Comparison of ENCODE assay signal across 29 cellular contexts in the genomic region with DNA sequence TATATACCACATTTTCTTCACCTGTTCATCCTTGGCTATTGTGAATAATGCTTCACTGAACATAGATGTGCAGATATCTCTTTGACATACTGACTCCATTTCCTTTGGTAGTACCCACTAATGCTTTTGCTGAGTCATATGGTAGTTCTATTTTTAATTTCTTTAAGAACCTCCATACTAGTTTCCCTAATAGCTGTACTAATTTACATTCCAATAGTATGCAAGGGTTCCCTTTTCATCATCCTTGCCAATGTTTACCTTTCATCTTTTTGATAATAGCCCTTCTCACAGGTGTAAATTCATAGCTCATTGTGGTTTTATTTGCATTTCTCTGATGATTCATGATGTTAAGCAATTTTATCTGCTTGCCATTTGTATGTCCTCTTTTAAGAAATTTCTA.
DNase-seq lines count a peak whose midpoint lies in the region; ATAC-seq and TF ChIP-seq lines count a peak whose summit lies in the region.
"Had no signal": no experiment of that assay in that cellular context is flagged by ENCODE, and none has a peak within 500 bp of the region (broad histone marks: within the 10 kb centered on the region; RNA-seq: fewer than 3 reads in every experiment).

No MANE protein-coding gene starts in this region.

- H3K4me3 ChIP-seq in epithelial cell of esophagus (ENCODE audit: low read length) = no peak overlapping the region
- H3K4me3 ChIP-seq: BLaER1, gastrocnemius medialis, GM12878, GM23248, lower lobe of right lung, right lobe of liver, spleen, stomach had no signal

- ATAC-seq in GM18858 (IDR thresholded peaks at IDR 0.05; ENCODE audit: unreplicated experiment) (peak; percentile 47), HG03432 (IDR thresholded peaks at IDR 0.05; ENCODE audit: unreplicated experiment) (peak; percentile 53), GM19467 (IDR thresholded peaks at IDR 0.05; ENCODE audit: unreplicated experiment) (no peak), GM19035 (IDR thresholded peaks at IDR 0.05; ENCODE audit: unreplicated experiment) (no peak), GM19328 (IDR thresholded peaks at IDR 0.05; ENCODE audit: unreplicated experiment) (no peak)
- ATAC-seq: activated CD4-positive, alpha-beta T cell treated with anti-CD3 and anti-CD28 coated beads for 36 hours; gastrocnemius medialis; GM12878; HepG2; lower lobe of right lung; naive thymus-derived CD4-positive, alpha-beta T cell; right lobe of liver had no signal

- TF ChIP-seq CTCF in epithelial cell of esophagus (IDR thresholded peaks at IDR 0.05; ENCODE audit: insufficient read depth, low read depth, low read length, missing control alignments) = no peak

- DNase-seq in NCI-H2081 treated with DMSO at 0.1 percent for 48 hours (lab: John Stamatoyannopoulos, UW) = peak; percentile 37
- DNase-seq in epithelial cell of esophagus (ENCODE audit: low read depth) = peak; percentile 60
- DNase-seq in ureter (ENCODE audit: low spot score) = no peak
- DNase-seq: activated CD4-positive, alpha-beta T cell treated with anti-CD3 and anti-CD28 coated beads for 36 hours; activated effector memory CD4-positive, alpha-beta T cell treated with Interleukin-2 at 50 U/mL for 16 hours; gastrocnemius medialis; GM23248; Karpas-422; lower lobe of right lung; midbrain; MV-4-11; naive thymus-derived CD4-positive, alpha-beta T cell; NCI-H187; NCI-H2171; NCI-H510A; posterior cingulate gyrus; right lobe of liver; SIG-M5; spleen; stimulated activated CD4-positive, alpha-beta T cell treated with anti-CD3 and anti-CD28 coated beads, Interleukin-4, amount 100 ng/mL, for 1 hour; stomach had no signal

Comparison
In these comparisons a context has a peak if more than half of its experiments do, and no peak if none do; other contexts are left out.
1. ATAC-seq: peak in GM18858 (single experiment) and HG03432 (single experiment); none in GM19467 (single experiment), GM19035 (single experiment) and GM19328 (single experiment).